8 cellular contexts compared by ENCODE assay signal in genomic region chr6:126170875-126171489, GRCh38.
DNase-seq lines count a peak whose midpoint lies in the region; ATAC-seq lines count a peak whose summit lies in the region.

No MANE protein-coding gene starts in this region.

- no peaks in the 10 kb centered on the region for H3K4me1 ChIP-seq in effector memory CD4-positive, alpha-beta T cell (ENCODE audit: control insufficient read depth, insufficient read depth, low read length, poor library complexity, severe bottlenecking)

- H3K9me3 ChIP-seq in T-helper 17 cell (ENCODE audit: control insufficient read depth, low read length, poor library complexity, severe bottlenecking) = no peaks in the 10 kb centered on the region
- H3K9me3 ChIP-seq in effector memory CD4-positive, alpha-beta T cell (ENCODE audit: control insufficient read depth, low read length) = no peaks in the 10 kb centered on the region

- no peak overlapping the region for H3K27ac Mint-ChIP-seq in activated T-cell treated with anti-CD3 and anti-CD28 coated beads, Interleukin-2, amount 50 U/mL, for 72 hours
- H3K27ac Mint-ChIP-seq in T-helper 17 cell (no peak overlapping the region), immature natural killer cell (peak overlapping the region in 2 of 6 donors; percentile 5 to 17)

- no peaks in the 10 kb centered on the region for H3K27me3 ChIP-seq in effector memory CD4-positive, alpha-beta T cell (replicated peaks; ENCODE audit: control insufficient read depth, insufficient read depth, low read length, poor library complexity, severe bottlenecking)

- no peak overlapping the region for H3K4me3 ChIP-seq in effector memory CD4-positive, alpha-beta T cell (ENCODE audit: insufficient read depth, low read depth, low read length, poor library complexity, severe bottlenecking)

- no peak overlapping the region for H3K27ac ChIP-seq in effector memory CD4-positive, alpha-beta T cell (ENCODE audit: insufficient read depth, low read length, poor library complexity, severe bottlenecking)

- peak in 1 of 2 donors; percentile 26 for ATAC-seq in activated T-cell treated with anti-CD3 and anti-CD28 coated beads, Interleukin-2, amount 50 U/mL, for 72 hours (replicated peaks in 1 of 2)
- ATAC-seq in GM21390 (IDR thresholded peaks at IDR 0.05; ENCODE audit: unreplicated experiment) (peak; percentile 92), HG03520 (IDR thresholded peaks at IDR 0.05; ENCODE audit: unreplicated experiment) (peak; percentile 90), T-helper 17 cell (peak; percentile 59)

- H3K36me3 ChIP-seq in effector memory CD4-positive, alpha-beta T cell (ENCODE audit: control insufficient read depth, insufficient read depth, low read length) = no peaks in the 10 kb centered on the region

- no peaks in the 10 kb centered on the region for H3K27me3 Mint-ChIP-seq in activated T-cell treated with anti-CD3 and anti-CD28 coated beads, Interleukin-2, amount 50 U/mL, for 72 hours (ENCODE audit: low read depth)
- H3K27me3 Mint-ChIP-seq in T-helper 17 cell (no peaks in the 10 kb centered on the region), immature natural killer cell (ENCODE audit: low read depth in 3 of 3) (peaks cover 0 to 2% (median 0%) of the 10 kb centered on the region in 3 donors)

- H3K4me1 Mint-ChIP-seq in activated T-cell treated with anti-CD3 and anti-CD28 coated beads, Interleukin-2, amount 50 U/mL, for 72 hours (ENCODE audit: low read depth) = peaks cover 6% of the 10 kb centered on the region
- H3K4me1 Mint-ChIP-seq in T-helper 17 cell (peaks cover 8% of the 10 kb centered on the region), immature natural killer cell (peaks cover 6 to 12% of the 10 kb centered on the region in 2 donors)

- peak; percentile 22 to 31 for DNase-seq in activated T-cell treated with anti-CD3 and anti-CD28 coated beads, Interleukin-2, amount 50 U/mL, for 72 hours
- no peak for DNase-seq in activated T-cell treated with anti-CD3 and anti-CD28 coated beads, Interleukin-2, amount 50 U/mL, for 1 hour
- no peak for DNase-seq in T-helper 17 cell
- DNase-seq in immature natural killer cell = peak in 1 of 3 donors; percentile 7
- no peak for DNase-seq in DMS79 treated with DMSO at 0.1 percent for 48 hours (lab: John Stamatoyannopoulos, UW)
- DNase-seq in effector memory CD4-positive, alpha-beta T cell = no peak

- H3K9me3 Mint-ChIP-seq in activated T-cell treated with anti-CD3 and anti-CD28 coated beads, Interleukin-2, amount 50 U/mL, for 72 hours = no peaks in the 10 kb centered on the region
- H3K9me3 Mint-ChIP-seq in immature natural killer cell = peaks cover 0 to 2% (median 0%) of the 10 kb centered on the region in 6 donors

- no peaks in the 10 kb centered on the region for H3K36me3 Mint-ChIP-seq in activated T-cell treated with anti-CD3 and anti-CD28 coated beads, Interleukin-2, amount 50 U/mL, for 72 hours (ENCODE audit: insufficient read depth in 2 of 2)
- peaks cover 2% of the 10 kb centered on the region for H3K36me3 Mint-ChIP-seq in T-helper 17 cell (ENCODE audit: low read depth)
- no peaks in the 10 kb centered on the region for H3K36me3 Mint-ChIP-seq in immature natural killer cell

- H3K4me3 Mint-ChIP-seq in activated T-cell treated with anti-CD3 and anti-CD28 coated beads, Interleukin-2, amount 50 U/mL, for 72 hours = peak overlapping the region; percentile 50 to 62
- H3K4me3 Mint-ChIP-seq in T-helper 17 cell (peak overlapping the region; percentile 31), immature natural killer cell (peak overlapping the region; percentile 11 to 64 (median 40))

Comparison
In these comparisons a context has a peak if more than half of its experiments do, and no peak if none do; other contexts are left out.
1. DNase-seq: peak in activated T-cell treated with anti-CD3 and anti-CD28 coated beads, Interleukin-2, amount 50 U/mL, for 72 hours (2 of 2); none in activated T-cell treated with anti-CD3 and anti-CD28 coated beads, Interleukin-2, amount 50 U/mL, for 1 hour (single experiment), T-helper 17 cell (0 of 3), DMS79 treated with DMSO at 0.1 percent for 48 hours (single experiment) and effector memory CD4-positive, alpha-beta T cell (0 of 3).
2. Peak in every context shown above with its lines, with median percentiles within 50 percentile points of each other: H3K4me3 Mint-ChIP-seq.